1 cellular context compared by ENCODE assay signal in the genomic region with DNA sequence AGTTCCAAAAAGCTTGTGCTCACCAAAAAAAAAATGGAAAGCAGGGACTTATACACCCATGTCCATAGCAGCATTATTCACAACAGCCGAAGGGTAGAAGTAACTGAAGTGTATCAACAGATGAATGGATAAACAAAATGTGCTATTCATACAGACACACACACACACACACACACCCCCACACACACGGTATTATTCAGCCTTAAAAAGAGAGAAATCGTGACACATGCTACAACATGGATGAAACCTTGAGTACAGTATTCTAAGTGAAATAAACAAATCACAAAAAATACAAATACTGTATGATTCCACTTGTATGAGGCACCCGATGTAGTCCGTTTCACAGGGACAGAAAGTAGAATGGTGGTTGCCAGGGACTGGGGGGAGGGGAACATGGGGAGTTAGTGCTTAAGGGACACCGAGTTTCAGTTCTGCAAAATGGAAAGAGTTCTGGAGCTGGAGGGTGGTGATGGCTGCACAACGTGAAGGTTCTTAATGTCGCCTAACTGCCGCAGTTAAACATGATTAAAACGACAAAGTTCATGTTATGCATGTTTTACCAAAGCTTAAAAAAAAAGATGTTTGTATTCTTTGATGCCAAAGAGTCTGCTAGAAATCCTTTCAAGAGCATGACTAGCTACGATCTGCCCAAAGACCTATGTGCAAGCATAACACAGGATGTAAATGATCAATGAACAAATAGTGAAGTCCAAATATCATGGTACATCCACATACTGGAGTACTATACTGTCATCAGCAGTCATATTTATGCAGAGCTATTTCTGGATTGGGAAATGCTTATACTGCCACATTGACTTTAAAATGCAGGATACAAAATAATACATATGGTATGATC.
TF ChIP-seq lines count a peak whose summit lies in the region.

No MANE protein-coding gene starts in this region.

TF ChIP-seq in HepG2, 621 proteins besides CTCF, POLR2A, EP300 and RAD21 (continued from another document and continues in another):
- TF ChIP-seq MIER3 (CRISPR knock-in tag; IDR thresholded peaks at IDR 0.05; ENCODE audit: borderline replicate concordance) (peak; percentile 25; the same call in 1 of the 2 replicates), ZNF557 (CRISPR knock-in tag; IDR thresholded peaks at IDR 0.05) (no peak), PHF20 (CRISPR knock-in tag; IDR thresholded peaks at IDR 0.05) (no peak), POLR2G (IDR thresholded peaks at IDR 0.05; ENCODE audit: low read depth, low read length) (no peak), ZNF670 (CRISPR knock-in tag; IDR thresholded peaks at IDR 0.05; ENCODE audit: borderline replicate concordance) (no peak), NCOA1 (CRISPR knock-in tag; IDR thresholded peaks at IDR 0.05) (no peak; the same call in 1 of the 2 replicates), ZNF713 (CRISPR knock-in tag; IDR thresholded peaks at IDR 0.05) (no peak), U2AF1 (optimal IDR thresholded peaks at IDR 0.05; ENCODE audit: low read depth, low read length) (no peak), ZNF761 (CRISPR knock-in tag; conservative IDR thresholded peaks at IDR 0.05) (no peak), NFATC3 (CRISPR knock-in tag; IDR thresholded peaks at IDR 0.05) (no peak), KDM1A (CRISPR knock-in tag; IDR thresholded peaks at IDR 0.05) (0 out of 2 replicates have a peak, but pooled peaks have one; percentile 24), MLLT10 (CRISPR knock-in tag; IDR thresholded peaks at IDR 0.05) (no peak), ZNF292 (CRISPR knock-in tag; IDR thresholded peaks at IDR 0.05; ENCODE audit: borderline replicate concordance, low read depth) (no peak), ISL2 (CRISPR knock-in tag; IDR thresholded peaks at IDR 0.05) (0 out of 2 replicates have a peak, but pooled peaks have one; percentile 32), THAP11 (CRISPR knock-in tag; IDR thresholded peaks at IDR 0.05) (no peak), CBX2 (IDR thresholded peaks at IDR 0.05; ENCODE audit: low read depth, low read length) (no peak), CBX2 (CRISPR knock-in tag; IDR thresholded peaks at IDR 0.05; ENCODE audit: low read depth) (no peak), ZMYM3 (CRISPR knock-in tag; IDR thresholded peaks at IDR 0.05) (peak; percentile 54; the same call in 1 of the 2 replicates), ZNF468 (CRISPR knock-in tag; IDR thresholded peaks at IDR 0.05) (no peak), GTF3A (CRISPR knock-in tag; conservative IDR thresholded peaks at IDR 0.05) (no peak), YEATS4 (CRISPR knock-in tag; IDR thresholded peaks at IDR 0.05; ENCODE audit: borderline replicate concordance) (no peak), ZKSCAN8 (CRISPR knock-in tag; IDR thresholded peaks at IDR 0.05; ENCODE audit: borderline replicate concordance) (no peak), ZNF652 (CRISPR knock-in tag; IDR thresholded peaks at IDR 0.05; ENCODE audit: borderline replicate concordance, low read depth) (0 out of 2 replicates have a peak, but pooled peaks have one; percentile 21), NFE2L2 (IDR thresholded peaks at IDR 0.05; ENCODE audit: low read length) (no peak), ATF7 (IDR thresholded peaks at IDR 0.05) (no peak), ATF7 (CRISPR knock-in tag; IDR thresholded peaks at IDR 0.05) (no peak), CREB1 (IDR thresholded peaks at IDR 0.05) (no peak), CREB1 (CRISPR knock-in tag; IDR thresholded peaks at IDR 0.05) (no peak)
- TF ChIP-seq, protein P1, sequence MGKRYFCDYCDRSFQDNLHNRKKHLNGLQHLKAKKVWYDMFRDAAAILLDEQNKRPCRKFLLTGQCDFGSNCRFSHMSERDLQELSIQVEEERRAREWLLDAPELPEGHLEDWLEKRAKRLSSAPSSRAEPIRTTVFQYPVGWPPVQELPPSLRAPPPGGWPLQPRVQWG (CRISPR knock-in tag; IDR thresholded peaks at IDR 0.05; ENCODE audit: borderline replicate concordance, low read depth): no peak
- TF ChIP-seq, protein P2, sequence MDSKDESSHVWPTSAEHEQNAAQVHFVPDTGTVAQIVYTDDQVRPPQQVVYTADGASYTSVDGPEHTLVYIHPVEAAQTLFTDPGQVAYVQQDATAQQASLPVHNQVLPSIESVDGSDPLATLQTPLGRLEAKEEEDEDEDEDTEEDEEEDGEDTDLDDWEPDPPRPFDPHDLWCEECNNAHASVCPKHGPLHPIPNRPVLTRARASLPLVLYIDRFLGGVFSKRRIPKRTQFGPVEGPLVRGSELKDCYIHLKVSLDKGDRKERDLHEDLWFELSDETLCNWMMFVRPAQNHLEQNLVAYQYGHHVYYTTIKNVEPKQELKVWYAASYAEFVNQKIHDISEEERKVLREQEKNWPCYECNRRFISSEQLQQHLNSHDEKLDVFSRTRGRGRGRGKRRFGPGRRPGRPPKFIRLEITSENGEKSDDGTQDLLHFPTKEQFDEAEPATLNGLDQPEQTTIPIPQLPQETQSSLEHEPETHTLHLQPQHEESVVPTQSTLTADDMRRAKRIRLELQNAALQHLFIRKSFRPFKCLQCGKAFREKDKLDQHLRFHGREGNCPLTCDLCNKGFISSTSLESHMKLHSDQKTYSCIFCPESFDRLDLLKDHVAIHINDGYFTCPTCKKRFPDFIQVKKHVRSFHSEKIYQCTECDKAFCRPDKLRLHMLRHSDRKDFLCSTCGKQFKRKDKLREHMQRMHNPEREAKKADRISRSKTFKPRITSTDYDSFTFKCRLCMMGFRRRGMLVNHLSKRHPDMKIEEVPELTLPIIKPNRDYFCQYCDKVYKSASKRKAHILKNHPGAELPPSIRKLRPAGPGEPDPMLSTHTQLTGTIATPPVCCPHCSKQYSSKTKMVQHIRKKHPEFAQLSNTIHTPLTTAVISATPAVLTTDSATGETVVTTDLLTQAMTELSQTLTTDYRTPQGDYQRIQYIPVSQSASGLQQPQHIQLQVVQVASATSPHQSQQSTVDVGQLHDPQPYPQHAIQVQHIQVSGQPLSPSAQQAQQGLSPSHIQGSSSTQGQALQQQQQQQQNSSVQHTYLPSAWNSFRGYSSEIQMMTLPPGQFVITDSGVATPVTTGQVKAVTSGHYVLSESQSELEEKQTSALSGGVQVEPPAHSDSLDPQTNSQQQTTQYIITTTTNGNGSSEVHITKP (CRISPR knock-in tag; IDR thresholded peaks at IDR 0.05; ENCODE audit: low read depth): no peak
- TF ChIP-seq, protein P3, sequence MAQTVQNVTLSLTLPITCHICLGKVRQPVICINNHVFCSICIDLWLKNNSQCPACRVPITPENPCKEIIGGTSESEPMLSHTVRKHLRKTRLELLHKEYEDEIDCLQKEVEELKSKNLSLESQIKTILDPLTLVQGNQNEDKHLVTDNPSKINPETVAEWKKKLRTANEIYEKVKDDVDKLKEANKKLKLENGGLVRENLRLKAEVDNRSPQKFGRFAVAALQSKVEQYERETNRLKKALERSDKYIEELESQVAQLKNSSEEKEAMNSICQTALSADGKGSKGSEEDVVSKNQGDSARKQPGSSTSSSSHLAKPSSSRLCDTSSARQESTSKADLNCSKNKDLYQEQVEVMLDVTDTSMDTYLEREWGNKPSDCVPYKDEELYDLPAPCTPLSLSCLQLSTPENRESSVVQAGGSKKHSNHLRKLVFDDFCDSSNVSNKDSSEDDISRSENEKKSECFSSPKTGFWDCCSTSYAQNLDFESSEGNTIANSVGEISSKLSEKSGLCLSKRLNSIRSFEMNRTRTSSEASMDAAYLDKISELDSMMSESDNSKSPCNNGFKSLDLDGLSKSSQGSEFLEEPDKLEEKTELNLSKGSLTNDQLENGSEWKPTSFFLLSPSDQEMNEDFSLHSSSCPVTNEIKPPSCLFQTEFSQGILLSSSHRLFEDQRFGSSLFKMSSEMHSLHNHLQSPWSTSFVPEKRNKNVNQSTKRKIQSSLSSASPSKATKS (CRISPR knock-in tag; IDR thresholded peaks at IDR 0.05): no peak
- TF ChIP-seq, protein P4, sequence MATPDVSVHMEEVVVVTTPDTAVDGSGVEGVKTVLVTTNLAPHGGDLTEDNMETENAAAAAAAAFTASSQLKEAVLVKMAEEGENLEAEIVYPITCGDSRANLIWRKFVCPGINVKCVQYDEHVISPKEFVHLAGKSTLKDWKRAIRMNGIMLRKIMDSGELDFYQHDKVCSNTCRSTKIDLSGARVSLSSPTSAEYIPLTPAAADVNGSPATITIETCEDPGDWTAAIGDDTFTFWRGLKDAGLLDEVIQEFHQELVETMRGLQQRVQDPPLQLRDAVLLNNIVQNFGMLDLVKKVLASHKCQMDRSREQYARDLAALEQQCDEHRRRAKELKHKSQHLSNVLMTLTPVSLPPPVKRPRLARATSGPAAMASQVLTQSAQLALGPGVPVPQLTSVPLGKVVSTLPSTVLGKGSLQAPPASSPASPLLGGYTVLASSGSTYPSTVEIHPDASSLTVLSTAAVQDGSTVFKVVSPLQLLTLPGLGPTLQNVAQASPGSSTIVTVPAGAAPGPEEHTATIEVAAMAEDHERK (CRISPR knock-in tag; IDR thresholded peaks at IDR 0.05; ENCODE audit: low read depth): no peak
- TF ChIP-seq, protein P5, sequence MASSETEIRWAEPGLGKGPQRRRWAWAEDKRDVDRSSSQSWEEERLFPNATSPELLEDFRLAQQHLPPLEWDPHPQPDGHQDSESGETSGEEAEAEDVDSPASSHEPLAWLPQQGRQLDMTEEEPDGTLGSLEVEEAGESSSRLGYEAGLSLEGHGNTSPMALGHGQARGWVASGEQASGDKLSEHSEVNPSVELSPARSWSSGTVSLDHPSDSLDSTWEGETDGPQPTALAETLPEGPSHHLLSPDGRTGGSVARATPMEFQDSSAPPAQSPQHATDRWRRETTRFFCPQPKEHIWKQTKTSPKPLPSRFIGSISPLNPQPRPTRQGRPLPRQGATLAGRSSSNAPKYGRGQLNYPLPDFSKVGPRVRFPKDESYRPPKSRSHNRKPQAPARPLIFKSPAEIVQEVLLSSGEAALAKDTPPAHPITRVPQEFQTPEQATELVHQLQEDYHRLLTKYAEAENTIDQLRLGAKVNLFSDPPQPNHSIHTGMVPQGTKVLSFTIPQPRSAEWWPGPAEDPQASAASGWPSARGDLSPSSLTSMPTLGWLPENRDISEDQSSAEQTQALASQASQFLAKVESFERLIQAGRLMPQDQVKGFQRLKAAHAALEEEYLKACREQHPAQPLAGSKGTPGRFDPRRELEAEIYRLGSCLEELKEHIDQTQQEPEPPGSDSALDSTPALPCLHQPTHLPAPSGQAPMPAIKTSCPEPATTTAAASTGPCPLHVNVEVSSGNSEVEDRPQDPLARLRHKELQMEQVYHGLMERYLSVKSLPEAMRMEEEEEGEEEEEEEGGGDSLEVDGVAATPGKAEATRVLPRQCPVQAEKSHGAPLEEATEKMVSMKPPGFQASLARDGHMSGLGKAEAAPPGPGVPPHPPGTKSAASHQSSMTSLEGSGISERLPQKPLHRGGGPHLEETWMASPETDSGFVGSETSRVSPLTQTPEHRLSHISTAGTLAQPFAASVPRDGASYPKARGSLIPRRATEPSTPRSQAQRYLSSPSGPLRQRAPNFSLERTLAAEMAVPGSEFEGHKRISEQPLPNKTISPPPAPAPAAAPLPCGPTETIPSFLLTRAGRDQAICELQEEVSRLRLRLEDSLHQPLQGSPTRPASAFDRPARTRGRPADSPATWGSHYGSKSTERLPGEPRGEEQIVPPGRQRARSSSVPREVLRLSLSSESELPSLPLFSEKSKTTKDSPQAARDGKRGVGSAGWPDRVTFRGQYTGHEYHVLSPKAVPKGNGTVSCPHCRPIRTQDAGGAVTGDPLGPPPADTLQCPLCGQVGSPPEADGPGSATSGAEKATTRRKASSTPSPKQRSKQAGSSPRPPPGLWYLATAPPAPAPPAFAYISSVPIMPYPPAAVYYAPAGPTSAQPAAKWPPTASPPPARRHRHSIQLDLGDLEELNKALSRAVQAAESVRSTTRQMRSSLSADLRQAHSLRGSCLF (CRISPR knock-in tag; IDR thresholded peaks at IDR 0.05; ENCODE audit: borderline replicate concordance): no peak
- TF ChIP-seq, protein P6, sequence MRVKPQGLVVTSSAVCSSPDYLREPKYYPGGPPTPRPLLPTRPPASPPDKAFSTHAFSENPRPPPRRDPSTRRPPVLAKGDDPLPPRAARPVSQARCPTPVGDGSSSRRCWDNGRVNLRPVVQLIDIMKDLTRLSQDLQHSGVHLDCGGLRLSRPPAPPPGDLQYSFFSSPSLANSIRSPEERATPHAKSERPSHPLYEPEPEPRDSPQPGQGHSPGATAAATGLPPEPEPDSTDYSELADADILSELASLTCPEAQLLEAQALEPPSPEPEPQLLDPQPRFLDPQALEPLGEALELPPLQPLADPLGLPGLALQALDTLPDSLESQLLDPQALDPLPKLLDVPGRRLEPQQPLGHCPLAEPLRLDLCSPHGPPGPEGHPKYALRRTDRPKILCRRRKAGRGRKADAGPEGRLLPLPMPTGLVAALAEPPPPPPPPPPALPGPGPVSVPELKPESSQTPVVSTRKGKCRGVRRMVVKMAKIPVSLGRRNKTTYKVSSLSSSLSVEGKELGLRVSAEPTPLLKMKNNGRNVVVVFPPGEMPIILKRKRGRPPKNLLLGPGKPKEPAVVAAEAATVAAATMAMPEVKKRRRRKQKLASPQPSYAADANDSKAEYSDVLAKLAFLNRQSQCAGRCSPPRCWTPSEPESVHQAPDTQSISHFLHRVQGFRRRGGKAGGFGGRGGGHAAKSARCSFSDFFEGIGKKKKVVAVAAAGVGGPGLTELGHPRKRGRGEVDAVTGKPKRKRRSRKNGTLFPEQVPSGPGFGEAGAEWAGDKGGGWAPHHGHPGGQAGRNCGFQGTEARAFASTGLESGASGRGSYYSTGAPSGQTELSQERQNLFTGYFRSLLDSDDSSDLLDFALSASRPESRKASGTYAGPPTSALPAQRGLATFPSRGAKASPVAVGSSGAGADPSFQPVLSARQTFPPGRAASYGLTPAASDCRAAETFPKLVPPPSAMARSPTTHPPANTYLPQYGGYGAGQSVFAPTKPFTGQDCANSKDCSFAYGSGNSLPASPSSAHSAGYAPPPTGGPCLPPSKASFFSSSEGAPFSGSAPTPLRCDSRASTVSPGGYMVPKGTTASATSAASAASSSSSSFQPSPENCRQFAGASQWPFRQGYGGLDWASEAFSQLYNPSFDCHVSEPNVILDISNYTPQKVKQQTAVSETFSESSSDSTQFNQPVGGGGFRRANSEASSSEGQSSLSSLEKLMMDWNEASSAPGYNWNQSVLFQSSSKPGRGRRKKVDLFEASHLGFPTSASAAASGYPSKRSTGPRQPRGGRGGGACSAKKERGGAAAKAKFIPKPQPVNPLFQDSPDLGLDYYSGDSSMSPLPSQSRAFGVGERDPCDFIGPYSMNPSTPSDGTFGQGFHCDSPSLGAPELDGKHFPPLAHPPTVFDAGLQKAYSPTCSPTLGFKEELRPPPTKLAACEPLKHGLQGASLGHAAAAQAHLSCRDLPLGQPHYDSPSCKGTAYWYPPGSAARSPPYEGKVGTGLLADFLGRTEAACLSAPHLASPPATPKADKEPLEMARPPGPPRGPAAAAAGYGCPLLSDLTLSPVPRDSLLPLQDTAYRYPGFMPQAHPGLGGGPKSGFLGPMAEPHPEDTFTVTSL (CRISPR knock-in tag; IDR thresholded peaks at IDR 0.05; ENCODE audit: borderline replicate concordance): no peak; the same call in 1 of the 2 replicates
- TF ChIP-seq, protein P7, sequence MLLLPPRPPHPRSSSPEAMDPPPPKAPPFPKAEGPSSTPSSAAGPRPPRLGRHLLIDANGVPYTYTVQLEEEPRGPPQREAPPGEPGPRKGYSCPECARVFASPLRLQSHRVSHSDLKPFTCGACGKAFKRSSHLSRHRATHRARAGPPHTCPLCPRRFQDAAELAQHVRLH (CRISPR knock-in tag; IDR thresholded peaks at IDR 0.05; ENCODE audit: borderline replicate concordance, low read depth): no peak
- TF ChIP-seq, protein P8, sequence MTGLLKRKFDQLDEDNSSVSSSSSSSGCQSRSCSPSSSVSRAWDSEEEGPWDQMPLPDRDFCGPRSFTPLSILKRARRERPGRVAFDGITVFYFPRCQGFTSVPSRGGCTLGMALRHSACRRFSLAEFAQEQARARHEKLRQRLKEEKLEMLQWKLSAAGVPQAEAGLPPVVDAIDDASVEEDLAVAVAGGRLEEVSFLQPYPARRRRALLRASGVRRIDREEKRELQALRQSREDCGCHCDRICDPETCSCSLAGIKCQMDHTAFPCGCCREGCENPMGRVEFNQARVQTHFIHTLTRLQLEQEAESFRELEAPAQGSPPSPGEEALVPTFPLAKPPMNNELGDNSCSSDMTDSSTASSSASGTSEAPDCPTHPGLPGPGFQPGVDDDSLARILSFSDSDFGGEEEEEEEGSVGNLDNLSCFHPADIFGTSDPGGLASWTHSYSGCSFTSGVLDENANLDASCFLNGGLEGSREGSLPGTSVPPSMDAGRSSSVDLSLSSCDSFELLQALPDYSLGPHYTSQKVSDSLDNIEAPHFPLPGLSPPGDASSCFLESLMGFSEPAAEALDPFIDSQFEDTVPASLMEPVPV (CRISPR knock-in tag; IDR thresholded peaks at IDR 0.05): no peak
